In the genomic region with DNA sequence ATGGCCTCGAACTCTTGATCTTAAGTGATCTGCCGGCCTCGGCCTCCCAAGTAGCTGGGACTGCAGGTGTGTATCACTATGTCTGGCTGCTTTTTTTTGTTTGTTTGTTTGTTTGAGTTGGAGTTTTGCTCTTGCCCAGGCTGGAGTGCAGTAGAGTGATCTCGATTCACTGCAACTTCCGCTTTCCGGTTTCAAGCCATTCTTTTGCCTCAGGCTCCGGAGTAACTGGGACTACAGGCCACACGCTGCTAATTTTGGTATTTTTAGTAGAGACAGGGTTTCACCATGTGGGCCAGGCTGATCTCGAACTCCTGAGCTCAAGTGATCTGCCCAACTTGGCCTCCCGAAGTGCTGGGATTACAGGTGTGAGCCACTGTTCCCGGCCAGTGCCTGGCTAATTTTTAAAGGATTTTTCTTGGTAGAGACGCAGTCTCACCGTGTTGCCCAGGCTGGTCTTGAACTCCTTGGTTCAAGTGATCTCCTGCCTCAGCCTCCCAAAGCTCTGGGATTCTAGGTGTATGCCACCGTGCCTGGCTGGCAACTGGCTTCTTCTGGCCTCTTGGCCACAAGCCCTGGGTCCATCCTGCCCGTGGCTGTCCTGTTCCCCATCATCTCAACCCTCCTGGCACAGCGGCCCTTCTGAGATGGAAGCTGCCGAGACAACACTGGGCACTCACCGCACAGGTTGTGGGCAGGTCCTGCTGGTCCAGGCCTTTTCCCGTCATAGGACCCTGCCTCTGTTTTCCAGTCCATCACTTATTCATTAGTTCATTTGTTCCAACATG, we compare ENCODE assay signal across 26 cellular contexts. TPM values are rescaled to one million over a fixed set of nuclear protein-coding genes. Genes with fewer than 3 reads are reported as not detected.
DNase-seq lines count a peak whose midpoint lies in the region; ATAC-seq, FAIRE-seq and TF ChIP-seq lines count a peak whose summit lies in the region.
"Had no signal": no experiment of that assay in that cellular context is flagged by ENCODE, and none has a peak within 500 bp of the region (broad histone marks: within the 10 kb centered on the region; RNA-seq: fewer than 3 reads in every experiment).

No MANE protein-coding gene starts in this region.

- H3K9me3 Mint-ChIP-seq in CD14-positive monocyte (no peaks in the 10 kb centered on the region), WTC11 (no peaks in the 10 kb centered on the region), naive B cell (no peaks in the 10 kb centered on the region)
- no peaks in the 10 kb centered on the region for H3K9me3 Mint-ChIP-seq in stimulated activated naive CD8-positive, alpha-beta T cell treated with anti-CD3 and anti-CD28 coated beads, Interleukin-15, amount 100 ng/mL, for 72 hours
- H3K9me3 Mint-ChIP-seq: activated naive CD8-positive, alpha-beta T cell treated with anti-CD3 and anti-CD28 coated beads for 36 hours; activated T-helper 1 cell treated with anti-CD3 and anti-CD28 coated beads, Interleukin-12 subunit alpha, Interleukin-12 subunit beta, Interleukin-2, Interleukin-4 antibody, amounts not matched to agents 30 ng/mL and 10 ng/mL and 1 ng/mL, durations not matched to agents 14 hours and 24 hours and 36 hours; IgD-negative memory B cell had no signal

- H3K4me1 Mint-ChIP-seq in CD14-positive monocyte = peaks cover 18% of the 10 kb centered on the region
- peaks cover 13% of the 10 kb centered on the region for H3K4me1 Mint-ChIP-seq in WTC11
- peaks cover 5 to 45% (median 21%) of the 10 kb centered on the region in 3 donors for H3K4me1 Mint-ChIP-seq in naive B cell
- peaks cover 48% of the 10 kb centered on the region for H3K4me1 Mint-ChIP-seq in stimulated activated naive CD8-positive, alpha-beta T cell treated with anti-CD3 and anti-CD28 coated beads, Interleukin-15, amount 100 ng/mL, for 72 hours

- peaks cover 29% of the 10 kb centered on the region for H3K79me2 ChIP-seq in smooth muscle cell (ENCODE audit: low read depth)

- no peaks in the 10 kb centered on the region for H3K27me3 ChIP-seq in smooth muscle cell (ENCODE audit: low read depth)
- H3K27me3 ChIP-seq: body of pancreas, pancreas had no signal

- no peak overlapping the region for H3K4me2 ChIP-seq in smooth muscle cell
- H3K4me2 ChIP-seq: A549 had no signal

- H3K27ac ChIP-seq in smooth muscle cell (ENCODE audit: low read depth) = no peak overlapping the region
- H3K27ac ChIP-seq: A549, body of pancreas, GM23248, pancreas had no signal

- no peak overlapping the region for H2AFZ ChIP-seq in smooth muscle cell (ENCODE audit: low read depth)
- H2AFZ ChIP-seq: GM23248 had no signal

- no peaks in the 10 kb centered on the region for H3K36me3 ChIP-seq in smooth muscle cell (ENCODE audit: low read depth)
- H3K36me3 ChIP-seq: pancreas had no signal

- DNase-seq in CD14-positive monocyte (ENCODE audit: low spot score) (no peak), MV-4-11 (lab: John Stamatoyannopoulos, UW) (peak; percentile 88), WTC11 (ENCODE audit: low spot score) (no peak), naive B cell (no peak), GM12892 (ENCODE audit: insufficient read length) (no peak), smooth muscle cell (lab: John Stamatoyannopoulos, UW; ENCODE audit: unreplicated experiment) (no peak), NCI-H2227 (lab: John Stamatoyannopoulos, UW; ENCODE audit: unreplicated experiment) (no peak)
- no peak for DNase-seq in stimulated activated naive CD8-positive, alpha-beta T cell treated with anti-CD3 and anti-CD28 coated beads, Interleukin-15, amount 100 ng/mL, for 72 hours
- DNase-seq: activated CD4-positive, alpha-beta T cell treated with anti-CD3 and anti-CD28 coated beads for 48 hours; activated naive CD8-positive, alpha-beta T cell treated with anti-CD3 and anti-CD28 coated beads for 36 hours; body of pancreas; effector memory CD4-positive, alpha-beta T cell; GM23248; mammary epithelial cell; NCI-H146; NCI-H524; pancreas; SHP77 treated with DMSO at 0.1 percent for 48 hours; T-helper 1 cell had no signal

- TF ChIP-seq CTCF in CD14-positive monocyte (IDR thresholded peaks at IDR 0.05) = no peak
- no peak for TF ChIP-seq CTCF in WTC11 (IDR thresholded peaks at IDR 0.05)
- TF ChIP-seq CTCF in smooth muscle cell (IDR thresholded peaks at IDR 0.05; ENCODE audit: borderline replicate concordance, insufficient read depth, poor library complexity, severe bottlenecking) = no peak

- no peak overlapping the region for H3K4me3 Mint-ChIP-seq in CD14-positive monocyte
- no peak overlapping the region for H3K4me3 Mint-ChIP-seq in WTC11
- peak overlapping the region in 1 of 8 donors; percentile 54 for H3K4me3 Mint-ChIP-seq in naive B cell
- H3K4me3 Mint-ChIP-seq in stimulated activated naive CD8-positive, alpha-beta T cell treated with anti-CD3 and anti-CD28 coated beads, Interleukin-15, amount 100 ng/mL, for 72 hours = no peak overlapping the region
- H3K4me3 Mint-ChIP-seq: activated naive CD8-positive, alpha-beta T cell treated with anti-CD3 and anti-CD28 coated beads for 36 hours; activated T-helper 1 cell treated with anti-CD3 and anti-CD28 coated beads, Interleukin-12 subunit alpha, Interleukin-12 subunit beta, Interleukin-2, Interleukin-4 antibody, amounts not matched to agents 30 ng/mL and 10 ng/mL and 1 ng/mL, durations not matched to agents 14 hours and 24 hours and 36 hours; B cell; IgD-negative memory B cell had no signal

- H3K27me3 Mint-ChIP-seq in CD14-positive monocyte (ENCODE audit: low read depth in 3 of 3) = peaks cover 0 to 3% (median 2%) of the 10 kb centered on the region in 3 donors
- H3K27me3 Mint-ChIP-seq in WTC11 (ENCODE audit: low read depth) = no peaks in the 10 kb centered on the region
- no peaks in the 10 kb centered on the region for H3K27me3 Mint-ChIP-seq in naive B cell
- no peaks in the 10 kb centered on the region for H3K27me3 Mint-ChIP-seq in stimulated activated naive CD8-positive, alpha-beta T cell treated with anti-CD3 and anti-CD28 coated beads, Interleukin-15, amount 100 ng/mL, for 72 hours
- H3K27me3 Mint-ChIP-seq: activated naive CD8-positive, alpha-beta T cell treated with anti-CD3 and anti-CD28 coated beads for 36 hours; B cell; IgD-negative memory B cell had no signal

- H3K9ac ChIP-seq in smooth muscle cell (ENCODE audit: low read depth) = no peak overlapping the region
- H3K9ac ChIP-seq: GM23248 had no signal

- TF ChIP-seq POLR2A in GM12892 (IDR thresholded peaks at IDR 0.05; ENCODE audit: low read depth, low read length) = no peak

- CTCF ChIA-PET in WTC11 (lab: Charles Lee) = interaction anchor here (0.6 kb wide), 1 partner anchor 462 kb away, joined by 3 read pairs; no protein-coding TSS in a partner anchor

- no peaks in the 10 kb centered on the region for H3K9me3 ChIP-seq in smooth muscle cell (replicated peaks; ENCODE audit: low read depth)
- H3K9me3 ChIP-seq: A549, body of pancreas, pancreas had no signal

- no peak for FAIRE-seq in GM12892 (lab: Jason Lieb, UNC)
- FAIRE-seq: A549, pancreas had no signal

- H3K27ac Mint-ChIP-seq in CD14-positive monocyte = peak overlapping the region in 4 of 7 donors; percentile 13 to 65 (median 38)
- H3K27ac Mint-ChIP-seq in WTC11 = peak overlapping the region; percentile 60
- H3K27ac Mint-ChIP-seq in naive B cell = peak overlapping the region in 4 of 6 donors; percentile 4 to 80 (median 43)
- H3K27ac Mint-ChIP-seq in stimulated activated naive CD8-positive, alpha-beta T cell treated with anti-CD3 and anti-CD28 coated beads, Interleukin-15, amount 100 ng/mL, for 72 hours = no peak overlapping the region
- H3K27ac Mint-ChIP-seq: activated naive CD8-positive, alpha-beta T cell treated with anti-CD3 and anti-CD28 coated beads for 36 hours; activated T-helper 1 cell treated with anti-CD3 and anti-CD28 coated beads, Interleukin-12 subunit alpha, Interleukin-12 subunit beta, Interleukin-2, Interleukin-4 antibody, amounts not matched to agents 30 ng/mL and 10 ng/mL and 1 ng/mL, durations not matched to agents 14 hours and 24 hours and 36 hours; B cell; IgD-negative memory B cell had no signal

- H3K4me1 ChIP-seq in smooth muscle cell (ENCODE audit: low read depth) = no peaks in the 10 kb centered on the region

- intact Hi-C loops in CD14-positive monocyte (cut with micrococcal nuclease) = no loop called here

- H3F3A ChIP-seq in smooth muscle cell (ENCODE audit: low read depth) = peaks cover 1% of the 10 kb centered on the region

- WGBS in smooth muscle cell (ENCODE audit: low lambda C conversion rate) = 94% methylated on average over 19 of the region's 19 CpGs

- no peak for ATAC-seq in WTC11
- no peak for ATAC-seq in naive B cell (ENCODE audit: low read depth in 2 of 2)
- no peak for ATAC-seq in stimulated activated naive CD8-positive, alpha-beta T cell treated with anti-CD3 and anti-CD28 coated beads, Interleukin-15, amount 100 ng/mL, for 72 hours
- ATAC-seq: A549, body of pancreas, pancreas, right cardiac atrium had no signal

- H3K4me3 ChIP-seq in smooth muscle cell = no peak overlapping the region
- H3K4me3 ChIP-seq: A549, body of pancreas, GM23248, pancreas had no signal

- H3K36me3 Mint-ChIP-seq in CD14-positive monocyte = peaks cover 9 to 16% of the 10 kb centered on the region in 2 donors
- H3K36me3 Mint-ChIP-seq in WTC11 = no peaks in the 10 kb centered on the region
- H3K36me3 Mint-ChIP-seq in naive B cell = peaks cover 0 to 5% of the 10 kb centered on the region in 2 donors

- POLR2A ChIA-PET in WTC11 (lab: Charles Lee) = no interaction called here

- H4K20me1 ChIP-seq in smooth muscle cell (ENCODE audit: low read depth) = peaks cover 75% of the 10 kb centered on the region

RNA-seq across cellular contexts. Expression of a gene that starts 11.5 kb away (rescaled TPM):
- polyA plus RNA-seq in CD14-positive monocyte (10 to 100 TPM; 76.7 to 79.6 TPM), naive B cell (ENCODE audit: low read depth in 6 of 6) (100 to 1,000 TPM in 5 of 6 donors, 10 to 100 TPM in 1; 95.6 to 169 (median 116) TPM), smooth muscle cell (216 and 252 TPM in 2 replicates)
- total RNA-seq in WTC11 (2021) (161 to 198 TPM (median 197 TPM) in 3 replicates), smooth muscle cell (80.6 and 86.1 TPM in 2 replicates)
- 29.1 TPM for polyA plus RNA-seq in GM12892 (2012; ENCODE audit: missing spikeins)

RNA-seq across cellular contexts. Expression of a gene that starts 22.7 kb away (rescaled TPM):
- polyA plus RNA-seq in CD14-positive monocyte (10 to 100 TPM; 59.3 to 70.9 TPM), naive B cell (ENCODE audit: low read depth in 6 of 6) (100 to 1,000 TPM in 2 of 6 donors, 10 to 100 TPM in 4; 73.1 to 113 (median 75.9) TPM), smooth muscle cell (152 and 175 TPM in 2 replicates)
- total RNA-seq in WTC11 (2021) (54.5 to 88.7 TPM (median 81.9 TPM) in 3 replicates), smooth muscle cell (96.1 and 114 TPM in 2 replicates)
- polyA plus RNA-seq in GM12892 (2012; ENCODE audit: missing spikeins) = 23.8 TPM

RNA-seq across cellular contexts. Expression of a gene that starts 30.9 kb away (rescaled TPM):
- 100 to 1,000 TPM; 204 to 313 TPM for polyA plus RNA-seq in CD14-positive monocyte
- total RNA-seq in WTC11 (2021) = 240 to 255 TPM (median 254 TPM) in 3 replicates
- 100 to 1,000 TPM; 141 to 216 (median 170) TPM for polyA plus RNA-seq in naive B cell (ENCODE audit: low read depth in 6 of 6)
- 95.4 TPM for polyA plus RNA-seq in GM12892 (2012; ENCODE audit: missing spikeins)
- total RNA-seq in smooth muscle cell = 238 and 316 TPM in 2 replicates
- 346 and 361 TPM in 2 replicates for polyA plus RNA-seq in smooth muscle cell

RNA-seq across cellular contexts. Expression of a gene that starts 42.0 kb away (rescaled TPM):
- polyA plus RNA-seq in CD14-positive monocyte (1 to 10 TPM in 1 of 2 donors, under 1 TPM in 1; 0.62 to 3.4 TPM), naive B cell (ENCODE audit: low read depth in 6 of 6) (100 to 1,000 TPM in 1 of 6 donors, 10 to 100 TPM in 5; 71.6 to 127 (median 93.6) TPM), smooth muscle cell (not detected in 2 replicates)
- total RNA-seq in WTC11 (2021) (0.14 TPM in 1 of 3 replicates, not detected in the others), smooth muscle cell (not detected in 2 replicates)
- 67.4 TPM for polyA plus RNA-seq in GM12892 (2012; ENCODE audit: missing spikeins)
- total RNA-seq: body of pancreas, chondrocyte, GM23248, M059J, mammary epithelial cell, right cardiac atrium had no signal
- polyA plus RNA-seq: A549, GM23248, right cardiac atrium had no signal

RNA-seq across cellular contexts. Expression of a gene that starts 45.0 kb away (rescaled TPM):
- polyA plus RNA-seq in CD14-positive monocyte (1 to 10 TPM; 4.8 to 6.2 TPM), naive B cell (ENCODE audit: low read depth in 6 of 6) (10 to 100 TPM in 1 of 6 donors, 1 to 10 TPM in 5; 6.9 to 10.3 (median 7.5) TPM), smooth muscle cell (142 and 178 TPM in 2 replicates)
- total RNA-seq in WTC11 (2021) (70.7 to 76.5 TPM (median 75.0 TPM) in 3 replicates), smooth muscle cell (73.0 and 81.8 TPM in 2 replicates)
- polyA plus RNA-seq in GM12892 (2012; ENCODE audit: missing spikeins) = 7.0 TPM

Comparison
In these comparisons a context has a peak if more than half of its experiments do, and no peak if none do; other contexts are left out.
1. H3K27ac Mint-ChIP-seq: peak in CD14-positive monocyte (4 of 7), WTC11 (single experiment) and naive B cell (4 of 6); none in stimulated activated naive CD8-positive, alpha-beta T cell treated with anti-CD3 and anti-CD28 coated beads, Interleukin-15, amount 100 ng/mL, for 72 hours (0 of 2).